ENCODE assay signal across 1 cellular context in the genomic region with DNA sequence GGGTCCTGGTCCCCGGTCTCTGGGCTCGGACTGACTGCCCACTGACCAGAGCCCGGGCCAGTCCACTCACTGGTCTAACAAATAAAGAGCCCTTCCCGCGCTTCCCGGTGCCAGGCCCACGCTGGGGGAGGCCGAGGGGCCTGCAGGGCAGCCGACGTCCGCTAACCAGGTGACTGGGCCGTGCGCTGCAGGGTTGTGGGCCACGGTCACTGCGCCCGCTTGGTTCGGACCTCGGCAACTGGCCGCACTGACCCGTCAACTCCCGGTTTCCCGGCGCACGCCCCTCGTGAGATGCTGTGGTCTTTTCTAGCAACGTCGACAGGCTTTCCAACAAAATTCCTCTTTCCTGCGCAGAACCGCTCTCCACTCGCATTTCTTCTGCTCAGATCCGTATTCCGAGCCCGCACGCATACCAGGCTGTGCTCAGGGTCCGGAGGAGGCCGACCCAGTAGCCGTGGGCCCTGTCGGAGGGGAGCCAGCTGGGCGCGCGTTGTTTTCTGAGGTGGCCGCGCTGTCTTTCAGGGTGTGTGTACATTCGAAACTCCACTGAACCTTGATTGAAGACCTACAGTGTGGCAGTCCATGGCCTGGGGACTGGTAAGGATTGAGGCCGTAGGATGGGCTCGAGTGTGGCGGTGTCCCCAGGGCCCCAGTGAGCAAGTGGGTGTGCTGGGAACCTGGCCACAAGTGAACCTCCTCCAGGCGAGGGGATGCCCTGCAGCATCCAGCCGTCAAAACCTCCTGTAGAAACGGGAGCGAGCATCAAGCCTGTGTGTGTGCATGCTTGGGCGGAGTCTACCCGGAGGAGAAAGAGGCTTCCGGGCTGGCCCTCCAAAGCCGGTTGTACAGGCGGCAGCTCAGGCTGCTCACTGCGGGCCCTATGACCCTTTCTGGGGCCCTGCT.
TF ChIP-seq lines count a peak whose summit lies in the region.

No MANE protein-coding gene starts in this region.

TF ChIP-seq in HepG2, 621 proteins besides CTCF, POLR2A, EP300 and RAD21 (continued from another document and continues in another):
- TF ChIP-seq ZNF503 (CRISPR knock-in tag; IDR thresholded peaks at IDR 0.05): no peak
- no peak for TF ChIP-seq ZNF205 (CRISPR knock-in tag; IDR thresholded peaks at IDR 0.05)
- TF ChIP-seq FOXM1 (CRISPR knock-in tag; IDR thresholded peaks at IDR 0.05): no peak
- no peak for TF ChIP-seq ZNF24 (IDR thresholded peaks at IDR 0.05)
- 0 out of 2 replicates have a peak, but pooled peaks have one; percentile 9 for TF ChIP-seq EED (CRISPR knock-in tag; IDR thresholded peaks at IDR 0.05)
- peak; percentile 10; the same call in 1 of the 2 replicates for TF ChIP-seq NFYC (CRISPR knock-in tag; IDR thresholded peaks at IDR 0.05)
- TF ChIP-seq, protein P1, sequence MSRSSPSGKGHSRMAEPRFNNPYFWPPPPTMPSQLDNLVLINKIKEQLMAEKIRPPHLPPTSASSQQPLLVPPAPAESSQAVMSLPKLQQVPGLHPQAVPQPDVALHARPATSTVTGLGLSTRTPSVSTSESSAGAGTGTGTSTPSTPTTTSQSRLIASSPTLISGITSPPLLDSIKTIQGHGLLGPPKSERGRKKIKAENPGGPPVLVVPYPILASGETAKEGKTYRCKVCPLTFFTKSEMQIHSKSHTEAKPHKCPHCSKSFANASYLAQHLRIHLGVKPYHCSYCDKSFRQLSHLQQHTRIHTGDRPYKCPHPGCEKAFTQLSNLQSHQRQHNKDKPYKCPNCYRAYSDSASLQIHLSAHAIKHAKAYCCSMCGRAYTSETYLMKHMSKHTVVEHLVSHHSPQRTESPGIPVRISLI (CRISPR knock-in tag; IDR thresholded peaks at IDR 0.05; ENCODE audit: borderline replicate concordance): no peak
- no peak for TF ChIP-seq SP1 (IDR thresholded peaks at IDR 0.05)
- TF ChIP-seq SP1 (CRISPR knock-in tag; IDR thresholded peaks at IDR 0.05): no peak
- TF ChIP-seq, protein P2, sequence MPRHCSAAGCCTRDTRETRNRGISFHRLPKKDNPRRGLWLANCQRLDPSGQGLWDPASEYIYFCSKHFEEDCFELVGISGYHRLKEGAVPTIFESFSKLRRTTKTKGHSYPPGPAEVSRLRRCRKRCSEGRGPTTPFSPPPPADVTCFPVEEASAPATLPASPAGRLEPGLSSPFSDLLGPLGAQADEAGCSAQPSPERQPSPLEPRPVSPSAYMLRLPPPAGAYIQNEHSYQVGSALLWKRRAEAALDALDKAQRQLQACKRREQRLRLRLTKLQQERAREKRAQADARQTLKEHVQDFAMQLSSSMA (CRISPR knock-in tag; IDR thresholded peaks at IDR 0.05): no peak
- no peak for TF ChIP-seq DNMT3B (CRISPR knock-in tag; conservative IDR thresholded peaks at IDR 0.05)
- no peak for TF ChIP-seq ZNF496 (CRISPR knock-in tag; IDR thresholded peaks at IDR 0.05; ENCODE audit: insufficient replicate concordance)
- no peak for TF ChIP-seq FOXA1 (IDR thresholded peaks at IDR 0.05)
- TF ChIP-seq FOXA1 (CRISPR knock-in tag; IDR thresholded peaks at IDR 0.05): no peak
- TF ChIP-seq IRF2 (CRISPR knock-in tag; IDR thresholded peaks at IDR 0.05): no peak
- no peak for TF ChIP-seq ZNF30 (CRISPR knock-in tag; IDR thresholded peaks at IDR 0.05)
- 0 out of 2 replicates have a peak, but pooled peaks have one; percentile 40 for TF ChIP-seq ZNF224 (CRISPR knock-in tag; IDR thresholded peaks at IDR 0.05)
- TF ChIP-seq, protein P3, sequence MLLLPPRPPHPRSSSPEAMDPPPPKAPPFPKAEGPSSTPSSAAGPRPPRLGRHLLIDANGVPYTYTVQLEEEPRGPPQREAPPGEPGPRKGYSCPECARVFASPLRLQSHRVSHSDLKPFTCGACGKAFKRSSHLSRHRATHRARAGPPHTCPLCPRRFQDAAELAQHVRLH (CRISPR knock-in tag; IDR thresholded peaks at IDR 0.05; ENCODE audit: borderline replicate concordance, low read depth): 0 out of 2 replicates have a peak, but pooled peaks have one; percentile 42
- no peak for TF ChIP-seq KLF15 (CRISPR knock-in tag; IDR thresholded peaks at IDR 0.05; ENCODE audit: borderline replicate concordance)
- no peak for TF ChIP-seq ZNF256 (CRISPR knock-in tag; conservative IDR thresholded peaks at IDR 0.05)
- no peak for TF ChIP-seq TAF15 (IDR thresholded peaks at IDR 0.05; ENCODE audit: low read depth, low read length, poor library complexity, severe bottlenecking)
- no peak for TF ChIP-seq GFI1 (CRISPR knock-in tag; IDR thresholded peaks at IDR 0.05; ENCODE audit: borderline replicate concordance)
- TF ChIP-seq GTF3A (CRISPR knock-in tag; conservative IDR thresholded peaks at IDR 0.05): no peak
- no peak for TF ChIP-seq IKZF1 (IDR thresholded peaks at IDR 0.05)
- TF ChIP-seq ZNF83 (CRISPR knock-in tag; IDR thresholded peaks at IDR 0.05; ENCODE audit: borderline replicate concordance): no peak
- TF ChIP-seq PCBP2 (optimal IDR thresholded peaks at IDR 0.05; ENCODE audit: low read depth, low read length, poor library complexity, severe bottlenecking): no peak
- TF ChIP-seq, protein P4, sequence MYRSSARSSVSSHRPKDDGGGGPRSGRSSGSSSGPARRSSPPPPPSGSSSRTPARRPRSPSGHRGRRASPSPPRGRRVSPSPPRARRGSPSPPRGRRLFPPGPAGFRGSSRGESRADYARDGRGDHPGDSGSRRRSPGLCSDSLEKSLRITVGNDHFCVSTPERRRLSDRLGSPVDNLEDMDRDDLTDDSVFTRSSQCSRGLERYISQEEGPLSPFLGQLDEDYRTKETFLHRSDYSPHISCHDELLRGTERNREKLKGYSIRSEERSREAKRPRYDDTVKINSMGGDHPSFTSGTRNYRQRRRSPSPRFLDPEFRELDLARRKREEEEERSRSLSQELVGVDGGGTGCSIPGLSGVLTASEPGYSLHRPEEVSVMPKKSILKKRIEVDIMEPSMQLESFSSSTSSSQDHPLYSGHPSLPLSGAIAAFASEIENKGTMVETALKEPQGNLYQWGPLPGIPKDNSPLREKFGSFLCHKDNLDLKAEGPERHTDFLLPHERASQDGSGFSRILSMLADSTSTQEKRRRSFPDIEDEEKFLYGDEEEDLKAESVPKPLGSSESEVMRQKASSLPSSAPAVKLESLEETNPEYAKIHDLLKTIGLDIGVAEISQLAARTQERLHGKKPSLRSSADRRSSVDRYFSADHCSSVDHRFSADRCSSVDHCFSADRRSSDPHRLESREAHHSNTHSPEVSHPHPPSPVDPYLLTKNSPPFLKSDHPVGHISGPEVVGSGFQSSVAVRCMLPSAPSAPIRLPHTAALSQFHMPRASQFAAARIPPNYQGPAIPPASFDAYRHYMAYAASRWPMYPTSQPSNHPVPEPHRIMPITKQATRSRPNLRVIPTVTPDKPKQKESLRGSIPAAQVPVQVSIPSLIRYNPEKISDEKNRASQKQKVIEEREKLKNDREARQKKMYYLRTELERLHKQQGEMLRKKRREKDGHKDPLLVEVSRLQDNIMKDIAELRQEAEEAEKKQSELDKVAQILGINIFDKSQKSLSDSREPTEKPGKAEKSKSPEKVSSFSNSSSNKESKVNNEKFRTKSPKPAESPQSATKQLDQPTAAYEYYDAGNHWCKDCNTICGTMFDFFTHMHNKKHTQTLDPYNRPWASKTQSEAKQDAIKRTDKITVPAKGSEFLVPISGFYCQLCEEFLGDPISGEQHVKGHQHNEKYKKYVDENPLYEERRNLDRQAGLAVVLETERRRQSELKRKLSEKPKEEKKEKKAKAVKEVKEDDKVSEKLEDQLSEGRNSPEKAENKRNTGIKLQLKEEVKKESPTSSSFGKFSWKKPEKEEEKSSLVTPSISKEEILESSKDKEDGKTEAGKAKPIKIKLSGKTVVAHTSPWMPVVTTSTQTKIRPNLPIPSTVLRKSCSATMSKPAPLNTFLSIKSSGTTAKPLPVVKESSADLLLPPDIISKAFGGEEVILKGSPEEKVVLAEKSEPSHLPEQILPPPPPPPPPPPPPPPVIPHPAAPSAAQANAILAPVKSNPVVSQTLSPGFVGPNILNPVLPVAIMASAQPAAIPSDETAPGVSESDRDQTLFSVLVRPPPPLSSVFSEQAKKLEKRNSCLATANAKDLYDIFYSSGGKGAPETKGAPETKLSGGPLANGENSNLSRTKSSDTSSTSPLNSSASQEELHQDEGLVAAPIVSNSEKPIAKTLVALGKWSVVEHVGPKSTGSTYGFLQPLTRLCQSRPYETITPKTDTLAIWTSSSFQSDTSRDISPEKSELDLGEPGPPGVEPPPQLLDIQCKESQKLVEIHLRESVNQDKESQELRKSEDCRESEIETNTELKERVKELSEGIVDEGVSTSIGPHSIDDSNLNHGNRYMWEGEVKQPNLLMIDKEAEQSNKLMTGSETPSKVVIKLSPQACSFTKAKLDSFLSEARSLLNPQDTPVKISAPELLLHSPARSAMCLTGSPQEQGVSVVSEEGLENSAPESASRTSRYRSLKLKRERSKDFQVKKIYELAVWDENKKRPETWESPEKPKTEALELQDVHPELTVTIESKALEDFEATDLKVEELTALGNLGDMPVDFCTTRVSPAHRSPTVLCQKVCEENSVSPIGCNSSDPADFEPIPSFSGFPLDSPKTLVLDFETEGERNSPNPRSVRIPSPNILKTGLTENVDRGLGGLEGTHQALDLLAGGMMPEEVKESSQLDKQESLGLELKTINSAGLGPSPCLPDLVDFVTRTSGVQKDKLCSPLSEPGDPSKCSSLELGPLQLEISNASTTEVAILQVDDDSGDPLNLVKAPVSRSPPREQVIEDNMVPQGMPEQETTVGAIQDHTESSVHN (CRISPR knock-in tag; IDR thresholded peaks at IDR 0.05): no peak
- 0 out of 2 replicates have a peak, but pooled peaks have one; percentile 83 for TF ChIP-seq ZNF33B (CRISPR knock-in tag; IDR thresholded peaks at IDR 0.05)
- peak; percentile 30; the same call in 1 of the 2 replicates for TF ChIP-seq ZNF441 (CRISPR knock-in tag; IDR thresholded peaks at IDR 0.05; ENCODE audit: borderline replicate concordance)
- TF ChIP-seq, protein P5, sequence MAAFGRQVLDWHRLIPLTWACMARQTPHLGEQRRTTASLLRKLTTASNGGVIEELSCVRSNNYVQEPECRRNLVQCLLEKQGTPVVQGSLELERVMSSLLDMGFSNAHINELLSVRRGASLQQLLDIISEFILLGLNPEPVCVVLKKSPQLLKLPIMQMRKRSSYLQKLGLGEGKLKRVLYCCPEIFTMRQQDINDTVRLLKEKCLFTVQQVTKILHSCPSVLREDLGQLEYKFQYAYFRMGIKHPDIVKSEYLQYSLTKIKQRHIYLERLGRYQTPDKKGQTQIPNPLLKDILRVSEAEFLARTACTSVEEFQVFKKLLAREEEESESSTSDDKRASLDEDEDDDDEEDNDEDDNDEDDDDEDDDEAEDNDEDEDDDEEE (CRISPR knock-in tag; IDR thresholded peaks at IDR 0.05): peak; percentile 78
- TF ChIP-seq ISX (CRISPR knock-in tag; conservative IDR thresholded peaks at IDR 0.05): no peak
- no peak for TF ChIP-seq ZNF383 (CRISPR knock-in tag; IDR thresholded peaks at IDR 0.05; ENCODE audit: borderline replicate concordance)
- no peak for TF ChIP-seq POLR2AphosphoS2 (IDR thresholded peaks at IDR 0.05; ENCODE audit: low read depth, low read length)
- TF ChIP-seq ZNF816 (CRISPR knock-in tag; IDR thresholded peaks at IDR 0.05; ENCODE audit: borderline replicate concordance): no peak
- no peak for TF ChIP-seq MAZ (IDR thresholded peaks at IDR 0.05; ENCODE audit: borderline replicate concordance, low read depth, low read length)
- TF ChIP-seq MAZ (CRISPR knock-in tag; IDR thresholded peaks at IDR 0.05; ENCODE audit: low read depth): peak; percentile 51
- no peak for TF ChIP-seq FOSL2 (CRISPR knock-in tag; IDR thresholded peaks at IDR 0.05)
- TF ChIP-seq ZNF569 (CRISPR knock-in tag; IDR thresholded peaks at IDR 0.05; ENCODE audit: borderline replicate concordance): 0 out of 2 replicates have a peak, but pooled peaks have one; percentile 53
- no peak for TF ChIP-seq ZBTB1 (CRISPR knock-in tag; IDR thresholded peaks at IDR 0.05; ENCODE audit: borderline replicate concordance)
- TF ChIP-seq TFDP1 (CRISPR knock-in tag; IDR thresholded peaks at IDR 0.05; ENCODE audit: borderline replicate concordance): no peak; the same call in 1 of the 2 replicates
- peak; percentile 63 for TF ChIP-seq ZNF350 (CRISPR knock-in tag; IDR thresholded peaks at IDR 0.05; ENCODE audit: borderline replicate concordance, low read depth)
- TF ChIP-seq, protein P6, sequence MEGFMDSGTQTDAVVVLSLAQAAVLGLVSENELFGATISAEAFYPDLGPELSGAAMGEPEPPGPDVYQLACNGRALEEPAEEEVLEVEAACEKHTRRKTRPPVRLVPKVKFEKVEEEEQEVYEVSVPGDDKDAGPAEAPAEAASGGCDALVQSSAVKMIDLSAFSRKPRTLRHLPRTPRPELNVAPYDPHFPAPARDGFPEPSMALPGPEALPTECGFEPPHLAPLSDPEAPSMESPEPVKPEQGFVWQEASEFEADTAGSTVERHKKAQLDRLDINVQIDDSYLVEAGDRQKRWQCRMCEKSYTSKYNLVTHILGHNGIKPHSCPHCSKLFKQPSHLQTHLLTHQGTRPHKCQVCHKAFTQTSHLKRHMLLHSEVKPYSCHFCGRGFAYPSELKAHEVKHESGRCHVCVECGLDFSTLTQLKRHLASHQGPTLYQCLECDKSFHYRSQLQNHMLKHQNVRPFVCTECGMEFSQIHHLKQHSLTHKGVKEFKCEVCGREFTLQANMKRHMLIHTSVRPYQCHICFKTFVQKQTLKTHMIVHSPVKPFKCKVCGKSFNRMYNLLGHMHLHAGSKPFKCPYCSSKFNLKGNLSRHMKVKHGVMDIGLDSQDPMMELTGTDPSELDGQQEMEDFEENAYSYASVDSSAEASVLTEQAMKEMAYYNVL (CRISPR knock-in tag; IDR thresholded peaks at IDR 0.05; ENCODE audit: borderline replicate concordance): no peak
- TF ChIP-seq ZNF720 (CRISPR knock-in tag; IDR thresholded peaks at IDR 0.05): no peak
- TF ChIP-seq CC2D1A (CRISPR knock-in tag; IDR thresholded peaks at IDR 0.05): no peak
